Comparison of ENCODE assay signal across 8 cellular contexts in the genomic region with DNA sequence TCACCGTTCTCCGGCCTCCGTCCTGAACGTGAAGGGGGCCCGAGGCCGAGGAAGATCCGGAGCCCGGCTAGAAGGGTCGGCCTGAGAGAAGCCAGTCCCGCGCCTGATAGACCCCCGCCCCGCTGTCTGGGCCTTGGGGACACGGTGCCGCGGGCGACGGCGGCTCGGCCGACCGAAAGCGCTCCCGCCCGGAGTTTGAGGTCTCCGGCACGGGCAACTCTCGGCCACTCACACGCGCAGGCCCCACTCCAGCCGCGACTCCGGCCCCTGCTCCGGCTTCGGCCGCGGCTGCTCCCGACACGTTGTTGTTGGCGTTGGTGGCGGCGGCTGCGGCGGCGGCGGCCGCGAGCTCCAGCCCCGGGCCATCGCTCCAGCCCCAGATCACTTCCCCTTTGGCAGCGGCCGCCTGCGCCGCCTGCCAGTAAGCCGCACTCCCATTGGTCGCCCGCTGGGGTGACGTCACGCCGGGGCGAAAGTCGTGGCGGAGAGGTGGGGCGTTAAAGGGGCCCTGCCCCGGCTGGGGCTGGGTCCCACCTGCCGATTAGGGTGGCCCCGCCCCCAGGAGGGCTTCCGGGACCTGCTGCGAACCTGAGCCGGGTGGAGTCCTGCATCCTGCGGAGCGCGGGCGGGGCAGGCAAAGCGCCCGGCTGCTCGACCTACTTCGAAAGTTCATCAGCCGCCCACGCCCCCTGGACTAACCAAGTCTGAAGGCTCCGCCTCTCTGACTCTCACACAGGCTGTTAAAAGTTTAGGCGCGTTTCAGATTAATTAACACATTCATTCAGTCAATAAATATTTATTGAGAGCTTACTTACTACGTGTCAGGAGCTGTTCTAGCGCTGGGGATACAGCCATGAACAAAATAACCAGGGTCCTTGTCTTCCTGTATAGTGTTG. TPM values are rescaled to one million over a fixed set of nuclear protein-coding genes. Genes with fewer than 3 reads are reported as not detected.
DNase-seq lines count a peak whose midpoint lies in the region; ATAC-seq and TF ChIP-seq lines count a peak whose summit lies in the region.

A gene with protein sequence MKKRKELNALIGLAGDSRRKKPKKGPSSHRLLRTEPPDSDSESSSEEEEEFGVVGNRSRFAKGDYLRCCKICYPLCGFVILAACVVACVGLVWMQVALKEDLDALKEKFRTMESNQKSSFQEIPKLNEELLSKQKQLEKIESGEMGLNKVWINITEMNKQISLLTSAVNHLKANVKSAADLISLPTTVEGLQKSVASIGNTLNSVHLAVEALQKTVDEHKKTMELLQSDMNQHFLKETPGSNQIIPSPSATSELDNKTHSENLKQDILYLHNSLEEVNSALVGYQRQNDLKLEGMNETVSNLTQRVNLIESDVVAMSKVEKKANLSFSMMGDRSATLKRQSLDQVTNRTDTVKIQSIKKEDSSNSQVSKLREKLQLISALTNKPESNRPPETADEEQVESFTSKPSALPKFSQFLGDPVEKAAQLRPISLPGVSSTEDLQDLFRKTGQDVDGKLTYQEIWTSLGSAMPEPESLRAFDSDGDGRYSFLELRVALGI (minus strand): TSS at position 388 of the 896 bp plus-strand sequence. CDS start 1,027 bp downstream, outside the sequence.

- peaks cover 12 to 43% (median 32%) of the 10 kb centered on the region in 9 donors for H3K4me1 ChIP-seq in heart right ventricle
- H3K4me1 ChIP-seq in upper lobe of right lung = peaks cover 26% of the 10 kb centered on the region

- intact Hi-C loops in T-helper 1 cell treated with Interleukin-12 subunit alpha and Interleukin-12 subunit beta and Interleukin-4 antibody, amounts not matched to agents 30 ng/mL and 1 ng/mL, for 36 hours (cut with micrococcal nuclease) = loop anchor here (1.0 to 5.0 kb wide), 11 partner anchors 44 to 1032 kb away; a partner anchor contains a TSS
- intact Hi-C loops in heart right ventricle (cut with DNase I) = loop anchor here in 2 of 10 donors (5.0 kb wide), 1 partner anchor 102 kb away; a partner anchor contains a TSS
- intact Hi-C loops in posterior vena cava (cut with DNase I) = loop anchor here in 1 of 2 donors (5.0 kb wide), 1 partner anchor 187 kb away; no protein-coding TSS in a partner anchor
- intact Hi-C loops in upper lobe of right lung (cut with DNase I) = no loop called here

- in situ Hi-C loops in GM13976 (cut with MboI; ENCODE audit: low sequenced_read_pairs, unreplicated experiment) = no loop called here

- H3K27ac ChIP-seq in heart right ventricle (peak within 1 kb of the TSS; percentile 46 to 94 (median 82)), upper lobe of right lung (peak within 1 kb of the TSS; percentile 89)

- peak; percentile 97 for ATAC-seq in HG02870 (IDR thresholded peaks at IDR 0.05; ENCODE audit: unreplicated experiment)
- peak; percentile 99 to 100 (median 99) for ATAC-seq in heart right ventricle
- ATAC-seq in upper lobe of right lung = peak; percentile 98

- H3K36me3 ChIP-seq in heart right ventricle (peaks cover 0 to 27% (median 12%) of the 10 kb centered on the region in 9 donors), upper lobe of right lung (peaks cover 22% of the 10 kb centered on the region)

- H3K4me3 ChIP-seq in heart right ventricle (peak within 1 kb of the TSS; percentile 70 to 98 (median 86)), upper lobe of right lung (peak within 1 kb of the TSS; percentile 95)

- H3K27me3 ChIP-seq in heart right ventricle (no peaks in the 10 kb centered on the region), upper lobe of right lung (no peaks in the 10 kb centered on the region)

- DNase-seq in GM13976 (ENCODE audit: low spot score) = peak; percentile 99
- peak; percentile 68 for DNase-seq in NCI-H146 treated with DMSO at 0.1 percent for 48 hours (lab: John Stamatoyannopoulos, UW; ENCODE audit: unreplicated experiment)
- peak; percentile 70 for DNase-seq in amniotic stem cell (lab: John Stamatoyannopoulos, UW)
- DNase-seq in heart right ventricle = peak; percentile 95 to 98
- peak; percentile 99 for DNase-seq in posterior vena cava (ENCODE audit: low spot score)
- peak; percentile 99 for DNase-seq in upper lobe of right lung

- no peak for TF ChIP-seq CTCF in GM13976 (IDR thresholded peaks at IDR 0.05; ENCODE audit: borderline replicate concordance, control extremely low read depth, extremely low read depth, insufficient read depth, missing control alignments)
- TF ChIP-seq CTCF in heart right ventricle (IDR thresholded peaks at IDR 0.05) = peak in 1 of 9 donors; percentile 8
- TF ChIP-seq CTCF in upper lobe of right lung (IDR thresholded peaks at IDR 0.05) = no peak

- H3K9me3 ChIP-seq in heart right ventricle (no peaks in the 10 kb centered on the region), upper lobe of right lung (no peaks in the 10 kb centered on the region)

- WGBS in heart right ventricle, 2 donors = 0% methylated on average over 83 to 85 of the region's 85 CpGs

RNA-seq across cellular contexts. Expression of the gene that starts here (rescaled TPM):
- 95.5 and 97.4 TPM in 2 replicates for total RNA-seq in T-helper 1 cell treated with Interleukin-12 subunit alpha and Interleukin-12 subunit beta and Interleukin-4 antibody, amounts not matched to agents 30 ng/mL and 1 ng/mL, for 36 hours
- total RNA-seq in heart right ventricle = 10 to 100 TPM; 46.0 to 74.5 (median 63.2) TPM
- polyA plus RNA-seq in heart right ventricle = 10 to 100 TPM; 11.0 to 19.9 TPM
- total RNA-seq in posterior vena cava = 10 to 100 TPM; 86.5 to 97.0 TPM
- 118 TPM for total RNA-seq in upper lobe of right lung

Comparison
In these comparisons a context has a peak if more than half of its experiments do, and no peak if none do; other contexts are left out.
1. Peak in every context shown above with its lines: DNase-seq, ATAC-seq, H3K4me3 ChIP-seq and H3K27ac ChIP-seq.